8 cellular contexts compared by ENCODE assay signal in the genomic region with DNA sequence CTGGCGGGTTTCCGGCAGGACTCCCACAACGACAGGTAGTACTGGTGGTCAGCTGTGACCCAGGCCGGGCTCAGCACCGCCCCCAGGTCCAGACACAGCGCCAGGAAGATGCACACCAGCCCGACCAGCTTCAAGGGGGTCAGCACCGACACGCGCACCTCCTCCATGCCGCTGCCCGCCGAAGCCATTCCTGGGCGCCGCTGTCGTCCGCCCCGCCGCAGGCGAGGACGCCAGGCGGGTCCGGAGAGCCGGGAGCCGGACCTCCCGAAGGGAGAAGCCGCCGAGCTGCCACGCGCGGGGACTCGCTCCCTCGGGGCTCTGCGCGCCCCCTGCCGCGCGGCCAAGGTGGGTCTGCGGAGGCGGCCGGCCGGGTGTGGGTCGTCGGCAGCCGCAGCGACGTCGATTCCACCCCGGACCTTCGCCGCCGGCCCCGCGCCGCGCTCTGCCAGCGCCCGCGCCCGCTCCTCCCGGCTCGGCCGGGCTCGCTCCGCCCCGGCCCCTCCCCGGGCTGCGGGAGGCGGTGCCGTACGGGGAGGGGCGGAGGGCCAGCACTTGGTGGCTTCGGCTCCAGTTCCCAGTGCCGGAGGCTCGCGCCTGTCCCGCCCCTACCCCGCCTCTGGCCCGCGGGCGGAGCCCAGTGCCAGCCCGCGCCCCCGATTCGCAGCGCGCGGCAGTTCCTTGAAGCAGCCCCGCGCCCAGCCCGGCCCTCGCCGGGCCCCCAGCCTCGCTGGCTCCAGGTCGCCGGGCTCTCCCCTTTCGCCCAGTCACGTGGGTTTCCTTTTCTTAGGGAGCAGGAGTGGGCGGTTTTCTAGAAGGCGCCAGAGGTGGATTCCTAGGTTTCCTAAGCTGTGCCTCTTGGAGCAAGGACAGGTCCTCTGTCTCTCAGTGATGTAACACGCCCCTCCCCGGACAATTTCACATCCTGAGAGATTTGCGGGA. TPM values are rescaled to one million over a fixed set of nuclear protein-coding genes. Genes with fewer than 3 reads are reported as not detected.
DNase-seq lines count a peak whose midpoint lies in the region; FAIRE-seq and TF ChIP-seq lines count a peak whose summit lies in the region.

A gene (minus strand): TSS at position 444 of the 939 bp plus-strand sequence. CDS start 256 bp downstream, at position 188.

- H3K9ac ChIP-seq in ES-I3 (ENCODE audit: low read depth, low read length): peak within 1 kb of the TSS; percentile 83

- DNase-seq in NCI-H1092 (lab: John Stamatoyannopoulos, UW): peak; percentile 27
- peak; percentile 68 to 79 (median 75) for DNase-seq in adrenal gland
- DNase-seq in cardiac septum (ENCODE audit: low spot score): peak; percentile 84
- DNase-seq in pons (ENCODE audit: low spot score): peak; percentile 45
- no peak for DNase-seq in GM19239 (ENCODE audit: insufficient read length, low spot score)
- no peak for DNase-seq in AML-193 (lab: John Stamatoyannopoulos, UW)
- DNase-seq in activated CD4-positive, alpha-beta T cell treated with anti-CD3 and anti-CD28 coated beads for 1 hour: no peak

- intact Hi-C loops in adrenal gland (cut with DNase I): no loop called here
- intact Hi-C loops in cardiac septum (cut with DNase I): no loop called here

- 0 to 44% (median 10%) methylated on average over 2 to 102 of the region's 103 CpGs for WGBS in adrenal gland, 4 donors

- peak in 1 of 6 experiments; percentile 19 for TF ChIP-seq CTCF in adrenal gland (IDR thresholded peaks at IDR 0.05)

- H3K9me3 ChIP-seq in ES-I3 (ENCODE audit: control insufficient read depth, insufficient read depth, low read length): no peaks in the 10 kb centered on the region
- no peaks in the 10 kb centered on the region for H3K9me3 ChIP-seq in adrenal gland (replicated peaks in 1 of 3)

- H3K36me3 ChIP-seq in ES-I3 (ENCODE audit: insufficient read depth, low read length) (no peaks in the 10 kb centered on the region), adrenal gland (replicated peaks in 1 of 2) (no peaks in the 10 kb centered on the region)

- peak within 1 kb of the TSS in 3 of 4 donors; percentile 33 to 63 (median 33) for H3K4me3 ChIP-seq in adrenal gland

- no peak for FAIRE-seq in GM19239 (lab: Jason Lieb, UNC)

- H3K27me3 ChIP-seq in adrenal gland: peaks cover 9% of the 10 kb centered on the region

- TF ChIP-seq POLR2A in adrenal gland (IDR thresholded peaks at IDR 0.05): peak; percentile 67 to 83

- H3K27ac ChIP-seq in adrenal gland: peak within 1 kb of the TSS in 4 of 5 donors; percentile 51 to 76 (median 63)

- H3K4me1 ChIP-seq in ES-I3 (ENCODE audit: insufficient read depth, low read length) (peaks cover 25% of the 10 kb centered on the region; the same call in 1 of the 2 replicates), adrenal gland (replicated peaks in 1 of 2) (no peaks in the 10 kb centered on the region)

RNA-seq across cellular contexts. Expression of the gene that starts here (rescaled TPM):
- total RNA-seq in adrenal gland (10 to 100 TPM; 14.1 to 44.4 (median 27.6) TPM), cardiac septum (32.1 TPM)
- 10 to 100 TPM in 1 of 3 donors, 1 to 10 TPM in 2; 3.6 to 22.7 (median 9.0) TPM for polyA plus RNA-seq in adrenal gland

Comparison
In these comparisons a context has a peak if more than half of its experiments do, and no peak if none do; other contexts are left out.
1. DNase-seq: peak in NCI-H1092 (single experiment), adrenal gland (7 of 7), cardiac septum (single experiment) and pons (single experiment); none in GM19239 (single experiment), AML-193 (0 of 2) and activated CD4-positive, alpha-beta T cell treated with anti-CD3 and anti-CD28 coated beads for 1 hour (single experiment).